Comparison of ENCODE assay signal across 8 cellular contexts in genomic region chr2:176269319-176270099, GRCh38. TPM values are rescaled to one million over a fixed set of nuclear protein-coding genes. Genes with fewer than 3 reads are reported as not detected.
A peak's percentile ranks its signal among the peaks of the same experiment; 100 is the strongest.
DNase-seq lines count a peak whose midpoint lies in the region; ATAC-seq and TF ChIP-seq lines count a peak whose summit lies in the region.

MTX2 (plus strand) TSS chr2:176269442; CDS start chr2:176269630, 188 bp downstream.

- H3K9ac ChIP-seq in BLaER1, result peak within 1 kb of the TSS; percentile 88

- DNase-seq in GM19238 (ENCODE audit: insufficient read length, low spot score) (peak; percentile 69), NCI-H524 treated with DMSO at 0.1 percent for 48 hours (lab: John Stamatoyannopoulos, UW) (peak; percentile 21), coronary artery (ENCODE audit: low spot score) (peak; percentile 80), left lung (peak; percentile 71 to 94)
- peak; percentile 92 for DNase-seq in activated CD4-positive, alpha-beta T cell treated with anti-CD3 and anti-CD28 coated beads, Interleukin-2, amount 10 ng/mL, durations not matched to agents 24 days and 14 days
- DNase-seq in stimulated activated CD4-positive, alpha-beta T cell treated with anti-CD3 and anti-CD28 coated beads, Interleukin-4, amount 100 ng/mL, for 1 hour, result peak; percentile 77

- H4K20me1 ChIP-seq in BLaER1, result peaks cover 17% of the 10 kb centered on the region

- H3K36me3 ChIP-seq in BLaER1 (no peaks in the 10 kb centered on the region), left lung (no peaks in the 10 kb centered on the region)

- H3K27me3 Mint-ChIP-seq in activated CD4-positive, alpha-beta T cell treated with anti-CD3 and anti-CD28 coated beads, Interleukin-2, amount 10 ng/mL, durations not matched to agents 24 days and 14 days, result peaks cover 6% of the 10 kb centered on the region

- no peaks in the 10 kb centered on the region for H3K36me3 Mint-ChIP-seq in activated CD4-positive, alpha-beta T cell treated with anti-CD3 and anti-CD28 coated beads, Interleukin-2, amount 10 ng/mL, durations not matched to agents 24 days and 14 days (ENCODE audit: low read depth)

- H3K4me1 ChIP-seq in BLaER1, result peaks cover 9% of the 10 kb centered on the region
- peaks cover 4 to 12% of the 10 kb centered on the region in 2 donors for H3K4me1 ChIP-seq in left lung

- H3K9me3 Mint-ChIP-seq in activated CD4-positive, alpha-beta T cell treated with anti-CD3 and anti-CD28 coated beads, Interleukin-2, amount 10 ng/mL, durations not matched to agents 24 days and 14 days, result no peaks in the 10 kb centered on the region

- H3K4me3 ChIP-seq in BLaER1, result peak within 1 kb of the TSS; percentile 83
- peak within 1 kb of the TSS; percentile 79 for H3K4me3 ChIP-seq in coronary artery
- H3K4me3 ChIP-seq in left lung, result peak within 1 kb of the TSS; percentile 85 to 90

- H3K27me3 ChIP-seq in BLaER1 (no peaks in the 10 kb centered on the region), left lung (no peaks in the 10 kb centered on the region)

- intact Hi-C loops in activated CD4-positive, alpha-beta T cell treated with anti-CD3 and anti-CD28 coated beads, Interleukin-2, amount 10 ng/mL, durations not matched to agents 24 days and 14 days (cut with micrococcal nuclease), result loop anchor here (2.0 to 5.0 kb wide), 2 partner anchors 23 to 267 kb away; partner anchors contain the start of gene LNPK
- intact Hi-C loops in left lung (cut with DNase I), result no loop called here

- peak within 1 kb of the TSS; percentile 96 for H3K27ac Mint-ChIP-seq in activated CD4-positive, alpha-beta T cell treated with anti-CD3 and anti-CD28 coated beads, Interleukin-2, amount 10 ng/mL, durations not matched to agents 24 days and 14 days

- H3K4me2 ChIP-seq in BLaER1, result peak within 1 kb of the TSS; percentile 92

- peaks cover 9% of the 10 kb centered on the region for H3K4me1 Mint-ChIP-seq in activated CD4-positive, alpha-beta T cell treated with anti-CD3 and anti-CD28 coated beads, Interleukin-2, amount 10 ng/mL, durations not matched to agents 24 days and 14 days

- ATAC-seq in HG03439 (IDR thresholded peaks at IDR 0.05; ENCODE audit: unreplicated experiment) (peak; percentile 97), left lung (peak; percentile 99)

- H3K27ac ChIP-seq in BLaER1, result peak within 1 kb of the TSS; percentile 90
- H3K27ac ChIP-seq in coronary artery, result peak within 1 kb of the TSS; percentile 53 to 69
- peak within 1 kb of the TSS; percentile 82 to 83 for H3K27ac ChIP-seq in left lung

- H3K4me3 Mint-ChIP-seq in activated CD4-positive, alpha-beta T cell treated with anti-CD3 and anti-CD28 coated beads, Interleukin-2, amount 10 ng/mL, durations not matched to agents 24 days and 14 days, result peak within 1 kb of the TSS; percentile 93

- H3K9me3 ChIP-seq in BLaER1, result no peaks in the 10 kb centered on the region
- no peaks in the 10 kb centered on the region for H3K9me3 ChIP-seq in left lung

- TF ChIP-seq CTCF in coronary artery (IDR thresholded peaks at IDR 0.05), result no peak
- peak in 1 of 2 donors; percentile 8 for TF ChIP-seq CTCF in left lung (IDR thresholded peaks at IDR 0.05)

RNA-seq across cellular contexts. Expression of gene MTX2, which starts in this region (rescaled TPM):
- 29.9 and 30.7 TPM in 2 replicates for total RNA-seq in activated CD4-positive, alpha-beta T cell treated with anti-CD3 and anti-CD28 coated beads, Interleukin-2, amount 10 ng/mL, durations not matched to agents 24 days and 14 days
- total RNA-seq in left lung, result 10 to 100 TPM; 18.1 to 23.6 TPM

Comparison
In these comparisons a context has a peak if more than half of its experiments do, and no peak if none do; other contexts are left out.
1. Peak in every context shown above with its lines: DNase-seq, ATAC-seq, H3K4me3 ChIP-seq and H3K27ac ChIP-seq.
2. DNase-seq: peak in every context shown above with its lines; median percentile 92 in activated CD4-positive, alpha-beta T cell treated with anti-CD3 and anti-CD28 coated beads, Interleukin-2, amount 10 ng/mL, durations not matched to agents 24 days and 14 days; 82 in left lung; 80 in coronary artery; 77 in stimulated activated CD4-positive, alpha-beta T cell treated with anti-CD3 and anti-CD28 coated beads, Interleukin-4, amount 100 ng/mL, for 1 hour; 69 in GM19238; 21 in NCI-H524 treated with DMSO at 0.1 percent for 48 hours.